Comparison of ENCODE assay signal across 19 cellular contexts in genomic region chr5:41148448-41148847, GRCh38.
DNase-seq lines count a peak whose midpoint lies in the region; ATAC-seq and TF ChIP-seq lines count a peak whose summit lies in the region.
"Had no signal": no experiment of that assay in that cellular context is flagged by ENCODE, and none has a peak within 500 bp of the region (broad histone marks: within the 10 kb centered on the region; RNA-seq: fewer than 3 reads in every experiment).

No MANE protein-coding gene starts in this region.

- ATAC-seq in GM23338 = no peak
- no peak for ATAC-seq in IMR-90 (ENCODE audit: low read depth)
- ATAC-seq in sciatic nerve = peak; percentile 83
- no peak for ATAC-seq in CD8-positive, alpha-beta T cell
- ATAC-seq: HCT116 had no signal

- WGBS in IMR-90 (ENCODE audit: extremely low coverage in 2 of 2, insufficient read length in 1 of 2), 2 experiments = no CpG with 5 or more reads among the region's 1 CpG

- dilution Hi-C loops in IMR-90 (cut with HindIII; ENCODE audit: low sequenced_read_pairs, unreplicated experiment) = no loop called here

- intact Hi-C loops in IMR-90 (cut with micrococcal nuclease) = no loop called here
- intact Hi-C loops in sciatic nerve (cut with DNase I) = no loop called here
- intact Hi-C loops in CD8-positive, alpha-beta T cell (cut with DNase I, micrococcal nuclease) = no loop called here

- H2BK5ac ChIP-seq in IMR-90 (ENCODE audit: low read depth, low read length, poor library complexity, severe bottlenecking) = no peak overlapping the region

- H3K79me2 ChIP-seq in GM23338 (replicated peaks; ENCODE audit: insufficient read depth) = no peaks in the 10 kb centered on the region

- no peak overlapping the region for H3K4me3 Mint-ChIP-seq in GM23338
- H3K4me3 Mint-ChIP-seq in nephron = no peak overlapping the region
- no peak overlapping the region for H3K4me3 Mint-ChIP-seq in CD8-positive, alpha-beta T cell
- H3K4me3 Mint-ChIP-seq: CD4-positive, CD25-positive, alpha-beta regulatory T cell; HFFc6 had no signal

- H3K9me3 Mint-ChIP-seq in GM23338 (no peaks in the 10 kb centered on the region), nephron (no peaks in the 10 kb centered on the region)
- H3K9me3 Mint-ChIP-seq in CD8-positive, alpha-beta T cell = no peaks in the 10 kb centered on the region
- H3K9me3 Mint-ChIP-seq: HFFc6 had no signal

- H4K20me1 ChIP-seq in GM23338 (replicated peaks; ENCODE audit: insufficient read depth) (no peaks in the 10 kb centered on the region), IMR-90 (ENCODE audit: insufficient read depth, low read length) (no peaks in the 10 kb centered on the region)

- H3K4ac ChIP-seq in IMR-90 (ENCODE audit: low read depth, low read length) = no peak overlapping the region

- H3K4me3 ChIP-seq in GM23338 (no peak overlapping the region), IMR-90 (ENCODE audit: insufficient read depth, low read depth, low read length) (no peak overlapping the region)
- H3K4me3 ChIP-seq in CD8-positive, alpha-beta T cell (ENCODE audit: low read depth, low read length) = no peak overlapping the region

- peaks cover 7% of the 10 kb centered on the region; the same call in 1 of the 2 replicates for H3K9me2 ChIP-seq in GM23338 (ENCODE audit: insufficient read depth)

- H3K36me3 Mint-ChIP-seq in GM23338 (ENCODE audit: low read depth) (no peaks in the 10 kb centered on the region), nephron (ENCODE audit: low read depth) (no peaks in the 10 kb centered on the region)
- no peaks in the 10 kb centered on the region for H3K36me3 Mint-ChIP-seq in CD8-positive, alpha-beta T cell
- H3K36me3 Mint-ChIP-seq: CD4-positive, CD25-positive, alpha-beta regulatory T cell had no signal

- H3K4me1 Mint-ChIP-seq in GM23338 = no peaks in the 10 kb centered on the region
- H3K4me1 Mint-ChIP-seq in nephron = peaks cover 38% of the 10 kb centered on the region
- H3K4me1 Mint-ChIP-seq in CD8-positive, alpha-beta T cell (ENCODE audit: low read depth) = no peaks in the 10 kb centered on the region
- H3K4me1 Mint-ChIP-seq: CD4-positive, CD25-positive, alpha-beta regulatory T cell had no signal

- H3K27me3 ChIP-seq in GM23338 (ENCODE audit: insufficient read depth) (no peaks in the 10 kb centered on the region), IMR-90 (ENCODE audit: control insufficient read depth, insufficient read depth, low read length) (no peaks in the 10 kb centered on the region)
- no peaks in the 10 kb centered on the region for H3K27me3 ChIP-seq in CD8-positive, alpha-beta T cell (ENCODE audit: insufficient read depth, low read length)
- H3K27me3 ChIP-seq: BE2C had no signal

- H2BK20ac ChIP-seq in IMR-90 (ENCODE audit: low read depth, low read length) = no peak overlapping the region

- H2AK9ac ChIP-seq in IMR-90 (replicated peaks; ENCODE audit: low read depth, low read length, poor library complexity) = no peak overlapping the region

- no peaks in the 10 kb centered on the region for H3K36me3 ChIP-seq in GM23338 (ENCODE audit: insufficient read depth)
- H3K36me3 ChIP-seq in IMR-90 (ENCODE audit: control insufficient read depth, insufficient read depth, low read length) = no peaks in the 10 kb centered on the region
- no peaks in the 10 kb centered on the region for H3K36me3 ChIP-seq in CD8-positive, alpha-beta T cell (ENCODE audit: insufficient read depth, low read length)
- H3K36me3 ChIP-seq: BE2C had no signal

- TF ChIP-seq CTCF in GM23338 (conservative IDR thresholded peaks at IDR 0.05; ENCODE audit: low read depth in 2 of 2) (no peak), IMR-90 (conservative IDR thresholded peaks at IDR 0.05; ENCODE audit: low read depth, low read length) (no peak), nephron (IDR thresholded peaks at IDR 0.05; ENCODE audit: unreplicated experiment in 3 of 3) (no peak)
- no peak for TF ChIP-seq CTCF in CD8-positive, alpha-beta T cell (IDR thresholded peaks at IDR 0.05)

- peak overlapping the region; percentile 28; the same call in 1 of the 2 replicates for H2BK120ac ChIP-seq in IMR-90 (ENCODE audit: low read depth, low read length)

- no peak overlapping the region for H3K14ac ChIP-seq in IMR-90 (replicated peaks; ENCODE audit: low read depth, low read length)

- H2AK5ac ChIP-seq in IMR-90 (ENCODE audit: low read depth, low read length) = no peak overlapping the region

- no peak for TF ChIP-seq RAD21 in IMR-90 (IDR thresholded peaks at IDR 0.05; ENCODE audit: low read length)

- H3K79me1 ChIP-seq in IMR-90 (ENCODE audit: low read depth in 1 of 2, low read length in 2 of 2) = no peaks in the 10 kb centered on the region

- H3K56ac ChIP-seq in IMR-90 (ENCODE audit: extremely low read depth, insufficient read depth, low read length) = no peak overlapping the region

- BruUV-seq in IMR-90 (replicated peaks; lab: Mats Ljungman, UMichigan) = no TSS peak

- CTCF ChIA-PET in IMR-90 (lab: Yijun Ruan, JAX) = interaction anchor here (0.6 kb wide), 1 partner anchor 10 kb away, joined by 3 read pairs; no protein-coding TSS in a partner anchor
- CTCF ChIA-PET in CD8-positive, alpha-beta T cell (lab: Charles Lee) = no interaction called here

- H3K23ac ChIP-seq in IMR-90 (ENCODE audit: low read depth, low read length) = no peak overlapping the region

- H3K18ac ChIP-seq in IMR-90 (ENCODE audit: low read depth, low read length) = no peak overlapping the region

- no peak overlapping the region for H2BK15ac ChIP-seq in IMR-90 (ENCODE audit: low read depth, low read length)

- H3K4me1 ChIP-seq in GM23338 (ENCODE audit: insufficient read depth) (no peaks in the 10 kb centered on the region), IMR-90 (ENCODE audit: control insufficient read depth, insufficient read depth, low read length) (no peaks in the 10 kb centered on the region)
- H3K4me1 ChIP-seq in CD8-positive, alpha-beta T cell (ENCODE audit: insufficient read depth, low read length) = no peaks in the 10 kb centered on the region
- H3K4me1 ChIP-seq: Caco-2 had no signal

- H4K8ac ChIP-seq in IMR-90 (ENCODE audit: low read depth in 2 of 2, low read length in 2 of 2) = no peak overlapping the region

- no peak for DNase-seq in GM23338 (ENCODE audit: low spot score)
- DNase-seq in IMR-90 = no peak
- no peak for DNase-seq in sciatic nerve (ENCODE audit: low spot score)
- DNase-seq in CD8-positive, alpha-beta T cell = no peak
- DNase-seq in GM19238 (ENCODE audit: insufficient read length, low spot score) = no peak
- no peak for DNase-seq in NCI-H2171 treated with DMSO at 0.1 percent for 48 hours (lab: John Stamatoyannopoulos, UW)
- DNase-seq: ACHN; BE2C; C1 segment of cervical spinal cord; Caco-2; CD4-positive, CD25-positive, alpha-beta regulatory T cell; DMS153; DMS79; GDM1; GOT3; H7; HFFc6 had no signal

- POLR2A ChIA-PET in IMR-90 (lab: Charles Lee; ENCODE audit: unreplicated experiment) = no interaction called here
- POLR2A ChIA-PET in CD8-positive, alpha-beta T cell (lab: Charles Lee) = no interaction called here

- H2AFZ ChIP-seq in GM23338 (peak overlapping the region; percentile 14; the same call in 1 of the 2 replicates), IMR-90 (replicated peaks; ENCODE audit: low read length, poor library complexity) (no peak overlapping the region)

- no peak overlapping the region for H3K9ac ChIP-seq in IMR-90 (ENCODE audit: low read depth, low read length)

- H3K27ac ChIP-seq in GM23338 (ENCODE audit: low read depth) (no peak overlapping the region), IMR-90 (ENCODE audit: insufficient read depth, low read length) (no peak overlapping the region)
- no peak overlapping the region for H3K27ac ChIP-seq in CD8-positive, alpha-beta T cell (ENCODE audit: low read depth, low read length)

- TF ChIP-seq POLR2A in IMR-90 (IDR thresholded peaks at IDR 0.05; ENCODE audit: low read depth, low read length) = no peak

- H3F3A ChIP-seq in GM23338 (replicated peaks; ENCODE audit: low read depth) = no peaks in the 10 kb centered on the region

- peaks cover 2% of the 10 kb centered on the region; the same call in 1 of the 2 replicates for H3K9me1 ChIP-seq in IMR-90 (ENCODE audit: insufficient read depth, low read length)

- H3K27me3 Mint-ChIP-seq in GM23338 (ENCODE audit: insufficient read depth, low read depth, poor library complexity) = peaks cover 6% of the 10 kb centered on the region
- no peaks in the 10 kb centered on the region for H3K27me3 Mint-ChIP-seq in nephron (ENCODE audit: low read depth)
- H3K27me3 Mint-ChIP-seq in CD8-positive, alpha-beta T cell (ENCODE audit: low read depth) = no peaks in the 10 kb centered on the region
- H3K27me3 Mint-ChIP-seq: CD4-positive, CD25-positive, alpha-beta regulatory T cell had no signal

- H3K4me2 ChIP-seq in GM23338 (no peak overlapping the region), IMR-90 (ENCODE audit: low read depth, low read length) (no peak overlapping the region)

- no peak overlapping the region for H4K91ac ChIP-seq in IMR-90 (ENCODE audit: insufficient read depth, low read depth, low read length)

- in situ Hi-C loops in IMR-90 (cut with MboI; ENCODE audit: low sequenced_read_pairs) = no loop called here

- H4K5ac ChIP-seq in IMR-90 (ENCODE audit: low read depth, low read length) = no peak overlapping the region

- H3K9me3 ChIP-seq in IMR-90 (ENCODE audit: control insufficient read depth, insufficient read depth, low read length) = no peaks in the 10 kb centered on the region
- no peaks in the 10 kb centered on the region for H3K9me3 ChIP-seq in CD8-positive, alpha-beta T cell (ENCODE audit: low read length)
- H3K9me3 ChIP-seq: BE2C, Caco-2 had no signal

- no peak overlapping the region for H3K27ac Mint-ChIP-seq in GM23338
- peak overlapping the region in 2 of 3 experiments; percentile 57 to 94 for H3K27ac Mint-ChIP-seq in nephron
- no peak overlapping the region for H3K27ac Mint-ChIP-seq in CD8-positive, alpha-beta T cell
- H3K27ac Mint-ChIP-seq: CD4-positive, CD25-positive, alpha-beta regulatory T cell; HFFc6 had no signal

TF ChIP-seq in GM23338, 12 proteins besides CTCF, POLR2A, EP300 and RAD21 (continues in another document):
- no peak for TF ChIP-seq EZH2 (IDR thresholded peaks at IDR 0.05; ENCODE audit: low read depth, unreplicated experiment)

TF ChIP-seq in IMR-90, 13 proteins besides CTCF, POLR2A, EP300 and RAD21 (continues in another document):
- no peak for TF ChIP-seq NFE2L2 (IDR thresholded peaks at IDR 0.05; ENCODE audit: low read depth, low read length)
- TF ChIP-seq RCOR1 (IDR thresholded peaks at IDR 0.05; ENCODE audit: insufficient replicate concordance, low read length) = no peak
- no peak for TF ChIP-seq FOS (IDR thresholded peaks at IDR 0.05; ENCODE audit: low read depth, low read length)
- no peak for TF ChIP-seq RFX5 (IDR thresholded peaks at IDR 0.05; ENCODE audit: low read depth, low read length)
- no peak for TF ChIP-seq CEBPB (IDR thresholded peaks at IDR 0.05; ENCODE audit: low read depth, low read length)
- TF ChIP-seq MAZ (IDR thresholded peaks at IDR 0.05; ENCODE audit: borderline replicate concordance, low read depth, low read length) = no peak

Comparison
In these comparisons a context has a peak if more than half of its experiments do, and no peak if none do; other contexts are left out.
1. H3K27ac Mint-ChIP-seq: peak in nephron (2 of 3); none in GM23338 (single experiment) and CD8-positive, alpha-beta T cell (single experiment).